ENCODE assay signal across 8 cellular contexts in the genomic region with DNA sequence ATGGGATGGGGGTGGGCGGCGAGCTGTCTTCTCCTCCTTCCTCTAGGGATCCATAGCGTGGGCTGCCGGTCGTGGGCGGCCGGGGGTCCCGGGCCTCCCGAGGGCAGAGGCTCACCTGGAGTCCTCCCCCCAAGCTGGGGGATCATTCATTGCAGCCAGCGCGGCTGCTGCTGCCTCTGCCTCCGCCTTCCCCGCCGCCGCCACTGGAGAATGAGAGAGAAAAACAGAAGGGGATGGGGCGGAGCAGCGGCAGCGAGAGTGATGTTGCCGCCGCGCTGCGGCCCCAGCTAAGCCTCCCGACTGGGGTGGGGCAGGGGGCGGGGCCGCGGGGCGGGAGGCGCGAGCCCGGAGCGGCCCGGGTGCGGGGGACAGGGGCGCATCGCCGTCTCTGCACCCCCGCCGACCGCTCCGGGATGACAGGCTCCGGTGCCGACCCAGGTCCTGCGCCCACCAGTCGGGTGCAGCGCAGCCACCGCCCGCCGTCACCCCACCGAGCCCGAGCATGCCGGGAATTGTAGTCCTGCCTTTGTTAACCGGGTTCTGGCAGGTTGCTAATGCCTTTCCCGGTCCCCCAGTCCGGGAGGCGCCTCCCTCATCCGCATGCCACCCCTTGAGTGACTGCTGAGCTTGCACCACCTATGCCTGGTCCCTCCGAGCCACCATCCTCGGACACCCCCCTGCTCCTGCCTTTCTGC. TPM values are rescaled to one million over a fixed set of nuclear protein-coding genes. Genes with fewer than 3 reads are reported as not detected.
A peak's percentile ranks its signal among the peaks of the same experiment; 100 is the strongest.
DNase-seq lines count a peak whose midpoint lies in the region; ATAC-seq and TF ChIP-seq lines count a peak whose summit lies in the region.

A gene (minus strand): TSS at position 225 of the 695 bp plus-strand sequence. CDS start 580 bp downstream, outside the sequence.

- peaks cover 0 to 1% (median 0%) of the 10 kb centered on the region in 5 donors for H3K9me3 Mint-ChIP-seq in CD8-positive, alpha-beta memory T cell
- no peaks in the 10 kb centered on the region for H3K9me3 Mint-ChIP-seq in neural progenitor cell

- peak within 1 kb of the TSS; percentile 69 for H3K4me3 ChIP-seq in CD8-positive, alpha-beta memory T cell (ENCODE audit: low read length)
- H3K4me3 ChIP-seq in neural progenitor cell = peak within 1 kb of the TSS; percentile 93
- H3K4me3 ChIP-seq in stomach smooth muscle (ENCODE audit: low read length in 2 of 2) = peak within 1 kb of the TSS; percentile 74 to 82

- peaks cover 11% of the 10 kb centered on the region for H3K4me1 ChIP-seq in CD8-positive, alpha-beta memory T cell (ENCODE audit: insufficient read depth, low read length)
- H3K4me1 ChIP-seq in neural progenitor cell (peaks cover 20% of the 10 kb centered on the region), stomach smooth muscle (ENCODE audit: control insufficient read depth, insufficient read depth, low read length) (peaks cover 24% of the 10 kb centered on the region)

- no peaks in the 10 kb centered on the region for H3K27me3 Mint-ChIP-seq in CD8-positive, alpha-beta memory T cell
- H3K27me3 Mint-ChIP-seq in neural progenitor cell (ENCODE audit: insufficient read depth, low read depth) = peaks cover 21% of the 10 kb centered on the region

- ATAC-seq in GM21526 (IDR thresholded peaks at IDR 0.05; ENCODE audit: low FRiP score, unreplicated experiment) = peak; percentile 55

- H3K36me3 Mint-ChIP-seq in CD8-positive, alpha-beta memory T cell = no peaks in the 10 kb centered on the region
- peaks cover 6% of the 10 kb centered on the region for H3K36me3 Mint-ChIP-seq in neural progenitor cell

- H3K79me2 ChIP-seq in neural progenitor cell (ENCODE audit: low read depth) = peaks cover 42% of the 10 kb centered on the region

- peaks cover 24% of the 10 kb centered on the region for H4K20me1 ChIP-seq in neural progenitor cell (ENCODE audit: low read depth)

- H3K27me3 ChIP-seq in CD8-positive, alpha-beta memory T cell (ENCODE audit: insufficient read depth, low read length, poor library complexity, severe bottlenecking) = no peaks in the 10 kb centered on the region
- no peaks in the 10 kb centered on the region for H3K27me3 ChIP-seq in neural progenitor cell
- H3K27me3 ChIP-seq in stomach smooth muscle (ENCODE audit: control insufficient read depth in 1 of 2, insufficient read depth in 2 of 2, low read length in 2 of 2) = no peaks in the 10 kb centered on the region

- H3K9ac ChIP-seq in neural progenitor cell (peak within 1 kb of the TSS; percentile 11), stomach smooth muscle (ENCODE audit: low read length in 2 of 2) (peak within 1 kb of the TSS; percentile 52 to 64)

- CTCF ChIA-PET in CD8-positive, alpha-beta memory T cell (lab: Charles Lee) = interaction anchor here (1.1 to 3.0 kb wide), 3 partner anchors 9 to 130 kb away, joined by 4 to 9 read pairs (median 5); no protein-coding TSS in a partner anchor

- peak within 1 kb of the TSS; percentile 91 for H2AFZ ChIP-seq in neural progenitor cell (replicated peaks)

- H3K36me3 ChIP-seq in CD8-positive, alpha-beta memory T cell (ENCODE audit: insufficient read depth, low read length) = no peaks in the 10 kb centered on the region
- H3K36me3 ChIP-seq in neural progenitor cell (no peaks in the 10 kb centered on the region), stomach smooth muscle (ENCODE audit: control insufficient read depth in 2 of 2, insufficient read depth in 2 of 2, low read length in 2 of 2) (no peaks in the 10 kb centered on the region)

- H3K4me3 Mint-ChIP-seq in CD8-positive, alpha-beta memory T cell = peak within 1 kb of the TSS; percentile 82 to 93 (median 86)
- peak within 1 kb of the TSS; percentile 88 for H3K4me3 Mint-ChIP-seq in neural progenitor cell

- TF ChIP-seq CTCF in neural progenitor cell (IDR thresholded peaks at IDR 0.05) = no peak

- peaks cover 27% of the 10 kb centered on the region for H3F3A ChIP-seq in neural progenitor cell (ENCODE audit: low read depth)

- peak within 1 kb of the TSS; percentile 38 for H3K27ac ChIP-seq in CD8-positive, alpha-beta memory T cell (ENCODE audit: low read depth, low read length)
- H3K27ac ChIP-seq in neural progenitor cell (peak within 1 kb of the TSS; percentile 26), stomach smooth muscle (ENCODE audit: low read length) (peak within 1 kb of the TSS; percentile 18)

- peaks cover 10 to 35% (median 23%) of the 10 kb centered on the region in 3 donors for H3K4me1 Mint-ChIP-seq in CD8-positive, alpha-beta memory T cell
- peaks cover 42% of the 10 kb centered on the region for H3K4me1 Mint-ChIP-seq in neural progenitor cell

- H3K27ac Mint-ChIP-seq in CD8-positive, alpha-beta memory T cell = peak within 1 kb of the TSS in 7 of 8 donors; percentile 27 to 84 (median 58)
- H3K27ac Mint-ChIP-seq in neural progenitor cell = peak within 1 kb of the TSS; percentile 84

- POLR2A ChIA-PET in CD8-positive, alpha-beta memory T cell (lab: Charles Lee) = interaction anchor here (0.5 to 1.5 kb wide), 7 partner anchors 9 to 260 kb away, joined by 3 to 5 read pairs (median 3); a partner anchor contains a TSS

- peak within 1 kb of the TSS; percentile 83 for H3K4me2 ChIP-seq in neural progenitor cell

- DNase-seq in CD8-positive, alpha-beta memory T cell = peak; percentile 56 to 82 (median 66)
- peak; percentile 51 for DNase-seq in LHCN-M2 (ENCODE audit: low read depth)
- peak; percentile 26 for DNase-seq in SHP77 treated with DMSO at 0.1 percent for 48 hours (lab: John Stamatoyannopoulos, UW)
- DNase-seq in activated gamma-delta T cell treated with anti-CD3 and anti-CD28 coated beads, Interleukin-2, amount 50 U/mL, for 16 hours (ENCODE audit: low read depth) = peak; percentile 42
- peak; percentile 32 for DNase-seq in foreskin melanocyte
- peak; percentile 90 for DNase-seq in neural progenitor cell (ENCODE audit: low spot score)

- no peaks in the 10 kb centered on the region for H3K9me3 ChIP-seq in CD8-positive, alpha-beta memory T cell (ENCODE audit: low read length)
- H3K9me3 ChIP-seq in neural progenitor cell (ENCODE audit: low read depth) = no peaks in the 10 kb centered on the region
- H3K9me3 ChIP-seq in stomach smooth muscle (ENCODE audit: control insufficient read depth in 2 of 2, low read length in 2 of 2) = no peaks in the 10 kb centered on the region

RNA-seq across cellular contexts. Expression of the gene that starts here (rescaled TPM):
- 1 to 10 TPM; 4.9 to 5.5 TPM for total RNA-seq in CD8-positive, alpha-beta memory T cell
- 1.5 TPM for polyA plus RNA-seq in CD8-positive, alpha-beta memory T cell
- total RNA-seq in LHCN-M2 (2014; rRNA removed) = 9.0 and 9.3 TPM in 2 replicates
- 17.3 TPM for polyA plus RNA-seq in LHCN-M2 (2012)
- 13.2 and 25.9 TPM in 2 replicates for total RNA-seq in neural progenitor cell (ENCODE audit: low replicate concordance)

Comparison
In these comparisons a context has a peak if more than half of its experiments do, and no peak if none do; other contexts are left out.
1. Peak in every context shown above with its lines: DNase-seq, ATAC-seq, H3K4me3 ChIP-seq and H3K27ac ChIP-seq.
2. DNase-seq: peak in every context shown above with its lines; median percentile 90 in neural progenitor cell; 66 in CD8-positive, alpha-beta memory T cell; 51 in LHCN-M2; 42 in activated gamma-delta T cell treated with anti-CD3 and anti-CD28 coated beads, Interleukin-2, amount 50 U/mL, for 16 hours; 32 in foreskin melanocyte; 26 in SHP77 treated with DMSO at 0.1 percent for 48 hours.